14 cellular contexts compared by ENCODE assay signal in genomic region chr11:102305352-102306047, GRCh38. TPM values are rescaled to one million over a fixed set of nuclear protein-coding genes. Genes with fewer than 3 reads are reported as not detected.
DNase-seq lines count a peak whose midpoint lies in the region; ATAC-seq, FAIRE-seq and TF ChIP-seq lines count a peak whose summit lies in the region.
"Had no signal": no experiment of that assay in that cellular context is flagged by ENCODE, and none has a peak within 500 bp of the region (broad histone marks: within the 10 kb centered on the region; RNA-seq: fewer than 3 reads in every experiment).

No MANE protein-coding gene starts in this region.

- peaks cover 6 to 30% (median 14%) of the 10 kb centered on the region in 3 donors for H3K4me1 ChIP-seq in esophagus squamous epithelium
- H3K4me1 ChIP-seq: tibial artery had no signal

- TF ChIP-seq POLR2A in esophagus squamous epithelium (IDR thresholded peaks at IDR 0.05) = no peak

- WGBS in esophagus squamous epithelium, 2 donors = 65 to 75% methylated on average over 3 of the region's 3 CpGs

- H3K9me3 ChIP-seq in esophagus squamous epithelium = peaks cover 0 to 30% (median 11%) of the 10 kb centered on the region in 3 donors

- intact Hi-C loops in esophagus squamous epithelium (cut with DNase I) = no loop called here

- no peak for DNase-seq in activated CD4-positive, alpha-beta T cell treated with anti-CD3 and anti-CD28 coated beads, Interleukin-2, amount 10 ng/mL, durations not matched to agents 7 days and 5 days
- DNase-seq in activated CD4-positive, alpha-beta T cell treated with anti-CD3 and anti-CD28 coated beads, Interleukin-2, amount 50 U/mL, for 1 hour = no peak
- DNase-seq in T-helper 2 cell treated with Interferon-gamma antibody and Interleukin-4, amounts not matched to agents 5 μg/mL and 100 μg/mL, for 36 hours (ENCODE audit: low spot score) = no peak
- no peak for DNase-seq in esophagus squamous epithelium (lab: John Stamatoyannopoulos, UW)
- no peak for DNase-seq in stimulated activated naive CD8-positive, alpha-beta T cell treated with anti-CD3 and anti-CD28 coated beads, Interleukin-15, amount 100 ng/mL, for 72 hours
- DNase-seq in GM19239 (ENCODE audit: insufficient read length, low spot score) = no peak
- DNase-seq in stimulated activated CD4-positive, alpha-beta T cell treated with anti-CD3 and anti-CD28 coated beads, Interleukin-2, amount 100 ng/mL, for 48 hours = no peak
- DNase-seq: ACHN, DMS 273 treated with DMSO at 0.1 percent for 48 hours, heart left ventricle, NCI-H526 treated with DMSO at 0.1 percent for 48 hours, tibial artery had no signal

- H3K4me3 ChIP-seq in esophagus squamous epithelium = no peak overlapping the region
- H3K4me3 ChIP-seq: heart left ventricle, tibial artery had no signal

- H3K9me3 Mint-ChIP-seq in activated CD4-positive, alpha-beta T cell treated with anti-CD3 and anti-CD28 coated beads, Interleukin-2, amount 10 ng/mL, durations not matched to agents 7 days and 5 days = peaks cover 24% of the 10 kb centered on the region
- peaks cover 29% of the 10 kb centered on the region for H3K9me3 Mint-ChIP-seq in T-helper 2 cell treated with Interferon-gamma antibody and Interleukin-4, amounts not matched to agents 5 μg/mL and 100 μg/mL, for 36 hours
- H3K9me3 Mint-ChIP-seq in stimulated activated naive CD8-positive, alpha-beta T cell treated with anti-CD3 and anti-CD28 coated beads, Interleukin-15, amount 100 ng/mL, for 72 hours = peaks cover 23 to 25% of the 10 kb centered on the region in 2 donors

- no peaks in the 10 kb centered on the region for H3K27me3 ChIP-seq in esophagus squamous epithelium
- H3K27me3 ChIP-seq: heart left ventricle, tibial artery had no signal

- peaks cover 29% of the 10 kb centered on the region for H3K36me3 Mint-ChIP-seq in activated CD4-positive, alpha-beta T cell treated with anti-CD3 and anti-CD28 coated beads, Interleukin-2, amount 10 ng/mL, durations not matched to agents 7 days and 5 days (ENCODE audit: low read depth)
- H3K36me3 Mint-ChIP-seq in T-helper 2 cell treated with Interferon-gamma antibody and Interleukin-4, amounts not matched to agents 5 μg/mL and 100 μg/mL, for 36 hours (ENCODE audit: low read depth) = peaks cover 21% of the 10 kb centered on the region

- ATAC-seq in stimulated activated naive CD8-positive, alpha-beta T cell treated with anti-CD3 and anti-CD28 coated beads, Interleukin-15, amount 100 ng/mL, for 72 hours = no peak
- ATAC-seq in GM21576 (IDR thresholded peaks at IDR 0.05; ENCODE audit: unreplicated experiment) = no peak
- ATAC-seq: heart left ventricle had no signal

- FAIRE-seq in GM19239 (lab: Jason Lieb, UNC) = no peak
- FAIRE-seq: astrocyte had no signal

- peaks cover 63% of the 10 kb centered on the region for H3K4me1 Mint-ChIP-seq in activated CD4-positive, alpha-beta T cell treated with anti-CD3 and anti-CD28 coated beads, Interleukin-2, amount 10 ng/mL, durations not matched to agents 7 days and 5 days
- H3K4me1 Mint-ChIP-seq in T-helper 2 cell treated with Interferon-gamma antibody and Interleukin-4, amounts not matched to agents 5 μg/mL and 100 μg/mL, for 36 hours (ENCODE audit: low read depth) = peaks cover 63% of the 10 kb centered on the region
- H3K4me1 Mint-ChIP-seq in stimulated activated naive CD8-positive, alpha-beta T cell treated with anti-CD3 and anti-CD28 coated beads, Interleukin-15, amount 100 ng/mL, for 72 hours = peaks cover 58% of the 10 kb centered on the region

- no peak for TF ChIP-seq CTCF in esophagus squamous epithelium (IDR thresholded peaks at IDR 0.05)

- H3K36me3 ChIP-seq in esophagus squamous epithelium = no peaks in the 10 kb centered on the region
- H3K36me3 ChIP-seq: heart left ventricle, tibial artery had no signal

- CTCF ChIA-PET in activated CD4-positive, alpha-beta T cell treated with anti-CD3 and anti-CD28 coated beads, Interleukin-2, amount 10 ng/mL, durations not matched to agents 7 days and 5 days (lab: Charles Lee) = interaction anchor here (0.9 to 1.7 kb wide), 4 partner anchors 11 to 308 kb away, joined by 3 to 11 read pairs (median 4); no protein-coding TSS in a partner anchor

- H3K27ac Mint-ChIP-seq in activated CD4-positive, alpha-beta T cell treated with anti-CD3 and anti-CD28 coated beads, Interleukin-2, amount 10 ng/mL, durations not matched to agents 7 days and 5 days = peak overlapping the region; percentile 78
- peak overlapping the region; percentile 51 for H3K27ac Mint-ChIP-seq in T-helper 2 cell treated with Interferon-gamma antibody and Interleukin-4, amounts not matched to agents 5 μg/mL and 100 μg/mL, for 36 hours
- H3K27ac Mint-ChIP-seq in stimulated activated naive CD8-positive, alpha-beta T cell treated with anti-CD3 and anti-CD28 coated beads, Interleukin-15, amount 100 ng/mL, for 72 hours = peak overlapping the region in 1 of 2 donors; percentile 51

- peak overlapping the region; percentile 59 to 79 (median 67) for H3K27ac ChIP-seq in esophagus squamous epithelium
- H3K27ac ChIP-seq: tibial artery had no signal

- POLR2A ChIA-PET in activated CD4-positive, alpha-beta T cell treated with anti-CD3 and anti-CD28 coated beads, Interleukin-2, amount 10 ng/mL, durations not matched to agents 7 days and 5 days (lab: Charles Lee) = no interaction called here

- no peak overlapping the region for H3K4me3 Mint-ChIP-seq in activated CD4-positive, alpha-beta T cell treated with anti-CD3 and anti-CD28 coated beads, Interleukin-2, amount 10 ng/mL, durations not matched to agents 7 days and 5 days
- H3K4me3 Mint-ChIP-seq in T-helper 2 cell treated with Interferon-gamma antibody and Interleukin-4, amounts not matched to agents 5 μg/mL and 100 μg/mL, for 36 hours = peak overlapping the region; percentile 69
- H3K4me3 Mint-ChIP-seq in stimulated activated naive CD8-positive, alpha-beta T cell treated with anti-CD3 and anti-CD28 coated beads, Interleukin-15, amount 100 ng/mL, for 72 hours = peak overlapping the region; percentile 65 to 72

- no peaks in the 10 kb centered on the region for H3K27me3 Mint-ChIP-seq in activated CD4-positive, alpha-beta T cell treated with anti-CD3 and anti-CD28 coated beads, Interleukin-2, amount 10 ng/mL, durations not matched to agents 7 days and 5 days
- H3K27me3 Mint-ChIP-seq in T-helper 2 cell treated with Interferon-gamma antibody and Interleukin-4, amounts not matched to agents 5 μg/mL and 100 μg/mL, for 36 hours (ENCODE audit: low read depth) = no peaks in the 10 kb centered on the region
- H3K27me3 Mint-ChIP-seq in stimulated activated naive CD8-positive, alpha-beta T cell treated with anti-CD3 and anti-CD28 coated beads, Interleukin-15, amount 100 ng/mL, for 72 hours = no peaks in the 10 kb centered on the region

RNA-seq across cellular contexts. Expression of gene BIRC3, which starts 11.8 kb away (rescaled TPM):
- 10 to 100 TPM; 33.1 to 39.6 TPM for total RNA-seq in activated CD4-positive, alpha-beta T cell treated with anti-CD3 and anti-CD28 coated beads, Interleukin-2, amount 10 ng/mL, durations not matched to agents 7 days and 5 days
- total RNA-seq in esophagus squamous epithelium = 1 to 10 TPM; 2.4 to 6.9 (median 6.0) TPM

RNA-seq across cellular contexts. Expression of gene BIRC2, which starts 41.5 kb away (rescaled TPM):
- 10 to 100 TPM; 34.9 to 41.2 TPM for total RNA-seq in activated CD4-positive, alpha-beta T cell treated with anti-CD3 and anti-CD28 coated beads, Interleukin-2, amount 10 ng/mL, durations not matched to agents 7 days and 5 days
- total RNA-seq in esophagus squamous epithelium = 10 to 100 TPM; 18.9 to 38.7 (median 26.4) TPM

Comparison
In these comparisons a context has a peak if more than half of its experiments do, and no peak if none do; other contexts are left out.
1. RNA of gene BIRC3, which starts 11.8 kb away (total RNA-seq): 33.1 to 39.6 TPM in activated CD4-positive, alpha-beta T cell treated with anti-CD3 and anti-CD28 coated beads, Interleukin-2, amount 10 ng/mL, durations not matched to agents 7 days and 5 days; 2.4 to 6.9 TPM in esophagus squamous epithelium; every median in the first group is over 4 times any median in the second.